ENCODE assay signal across 8 cellular contexts in genomic region chr5:122845253-122846050, GRCh38. TPM values are rescaled to one million over a fixed set of nuclear protein-coding genes. Genes with fewer than 3 reads are reported as not detected.
A peak's percentile ranks its signal among the peaks of the same experiment; 100 is the strongest.
DNase-seq lines count a peak whose midpoint lies in the region; ATAC-seq and TF ChIP-seq lines count a peak whose summit lies in the region.

Gene SNX24, plus strand, starts transcription at chr5:122845613. Its CDS starts 21 bp downstream, at chr5:122845634.

- CTCF ChIA-PET in activated CD4-positive, alpha-beta memory T cell treated with anti-CD3 and anti-CD28 coated beads, Interleukin-2, amount 10 ng/mL, durations not matched to agents 7 days and 5 days (lab: Charles Lee) = interaction anchor here (0.8 to 2.7 kb wide), 5 partner anchors 10 to 578 kb away, joined by 3 to 21 read pairs (median 3); partner anchors contain the start of genes CEP120 and SNX2

- H3K4me1 Mint-ChIP-seq in activated CD4-positive, alpha-beta memory T cell treated with anti-CD3 and anti-CD28 coated beads, Interleukin-2, amount 10 ng/mL, durations not matched to agents 7 days and 5 days = peaks cover 36% of the 10 kb centered on the region

- no peaks in the 10 kb centered on the region for H3K36me3 ChIP-seq in lower lobe of right lung

- H3K9me3 ChIP-seq in lower lobe of right lung = no peaks in the 10 kb centered on the region

- peak within 1 kb of the TSS; percentile 28 for H3K27ac Mint-ChIP-seq in activated CD4-positive, alpha-beta memory T cell treated with anti-CD3 and anti-CD28 coated beads, Interleukin-2, amount 10 ng/mL, durations not matched to agents 7 days and 5 days

- peak; percentile 93 for DNase-seq in AG08396 (ENCODE audit: low spot score)
- peak; percentile 17 to 73 for DNase-seq in NCI-H526 (lab: John Stamatoyannopoulos, UW)
- DNase-seq in activated CD4-positive, alpha-beta memory T cell treated with anti-CD3 and anti-CD28 coated beads, Interleukin-2, amount 10 ng/mL, durations not matched to agents 7 days and 5 days = peak; percentile 82
- peak; percentile 32 for DNase-seq in effector CD8-positive, alpha-beta T cell (lab: John Stamatoyannopoulos, UW)
- peak; percentile 92 for DNase-seq in lower lobe of right lung
- peak; percentile 51 to 58 for DNase-seq in stimulated activated CD4-positive, alpha-beta T cell treated with anti-CD3 and anti-CD28 coated beads, Interleukin-4, amount 100 ng/mL, for 48 hours (ENCODE audit: low read depth in 2 of 2)

- POLR2A ChIA-PET in activated CD4-positive, alpha-beta memory T cell treated with anti-CD3 and anti-CD28 coated beads, Interleukin-2, amount 10 ng/mL, durations not matched to agents 7 days and 5 days (lab: Charles Lee) = interaction anchor here (0.6 to 3.6 kb wide), 10 partner anchors 10 to 666 kb away, joined by 3 to 39 read pairs (median 3); partner anchors contain the start of genes CEP120, CSNK1G3 and SNX2

- no peaks in the 10 kb centered on the region for H3K27me3 ChIP-seq in lower lobe of right lung (ENCODE audit: low read depth)

- peak within 1 kb of the TSS; percentile 78 for H3K4me3 Mint-ChIP-seq in activated CD4-positive, alpha-beta memory T cell treated with anti-CD3 and anti-CD28 coated beads, Interleukin-2, amount 10 ng/mL, durations not matched to agents 7 days and 5 days

- no peaks in the 10 kb centered on the region for H3K9me3 Mint-ChIP-seq in activated CD4-positive, alpha-beta memory T cell treated with anti-CD3 and anti-CD28 coated beads, Interleukin-2, amount 10 ng/mL, durations not matched to agents 7 days and 5 days

- peak within 1 kb of the TSS; percentile 92 for H3K27ac ChIP-seq in lower lobe of right lung

- intact Hi-C loops in lower lobe of right lung (cut with DNase I) = no loop called here

- peak; percentile 86 for ATAC-seq in GM18873 (IDR thresholded peaks at IDR 0.05; ENCODE audit: low FRiP score, unreplicated experiment)
- peak; percentile 79 for ATAC-seq in HG03103 (IDR thresholded peaks at IDR 0.05; ENCODE audit: low read depth, unreplicated experiment)
- ATAC-seq in lower lobe of right lung = peak; percentile 90 to 92

- H3K27me3 Mint-ChIP-seq in activated CD4-positive, alpha-beta memory T cell treated with anti-CD3 and anti-CD28 coated beads, Interleukin-2, amount 10 ng/mL, durations not matched to agents 7 days and 5 days = peaks cover 3% of the 10 kb centered on the region

- no peaks in the 10 kb centered on the region for H3K36me3 Mint-ChIP-seq in activated CD4-positive, alpha-beta memory T cell treated with anti-CD3 and anti-CD28 coated beads, Interleukin-2, amount 10 ng/mL, durations not matched to agents 7 days and 5 days (ENCODE audit: low read depth)

- H3K4me3 ChIP-seq in lower lobe of right lung = peak within 1 kb of the TSS; percentile 91

- TF ChIP-seq CTCF in lower lobe of right lung (IDR thresholded peaks at IDR 0.05) = no peak

- peaks cover 47% of the 10 kb centered on the region for H3K4me1 ChIP-seq in lower lobe of right lung

RNA-seq across cellular contexts. Expression of gene SNX24, which starts in this region (rescaled TPM):
- 1 to 10 TPM; 8.8 to 9.2 TPM for total RNA-seq in activated CD4-positive, alpha-beta memory T cell treated with anti-CD3 and anti-CD28 coated beads, Interleukin-2, amount 10 ng/mL, durations not matched to agents 7 days and 5 days
- 26.7 TPM for total RNA-seq in lower lobe of right lung

Comparison
In these comparisons a context has a peak if more than half of its experiments do, and no peak if none do; other contexts are left out.
1. Peak in every context shown above with its lines: DNase-seq, ATAC-seq, H3K4me3 ChIP-seq and H3K27ac ChIP-seq.
2. DNase-seq: peak in every context shown above with its lines; median percentile 93 in AG08396; 92 in lower lobe of right lung; 82 in activated CD4-positive, alpha-beta memory T cell treated with anti-CD3 and anti-CD28 coated beads, Interleukin-2, amount 10 ng/mL, durations not matched to agents 7 days and 5 days; 54 in stimulated activated CD4-positive, alpha-beta T cell treated with anti-CD3 and anti-CD28 coated beads, Interleukin-4, amount 100 ng/mL, for 48 hours; 45 in NCI-H526; 32 in effector CD8-positive, alpha-beta T cell.